Comparison of ENCODE assay signal across 1 cellular context in the genomic region with DNA sequence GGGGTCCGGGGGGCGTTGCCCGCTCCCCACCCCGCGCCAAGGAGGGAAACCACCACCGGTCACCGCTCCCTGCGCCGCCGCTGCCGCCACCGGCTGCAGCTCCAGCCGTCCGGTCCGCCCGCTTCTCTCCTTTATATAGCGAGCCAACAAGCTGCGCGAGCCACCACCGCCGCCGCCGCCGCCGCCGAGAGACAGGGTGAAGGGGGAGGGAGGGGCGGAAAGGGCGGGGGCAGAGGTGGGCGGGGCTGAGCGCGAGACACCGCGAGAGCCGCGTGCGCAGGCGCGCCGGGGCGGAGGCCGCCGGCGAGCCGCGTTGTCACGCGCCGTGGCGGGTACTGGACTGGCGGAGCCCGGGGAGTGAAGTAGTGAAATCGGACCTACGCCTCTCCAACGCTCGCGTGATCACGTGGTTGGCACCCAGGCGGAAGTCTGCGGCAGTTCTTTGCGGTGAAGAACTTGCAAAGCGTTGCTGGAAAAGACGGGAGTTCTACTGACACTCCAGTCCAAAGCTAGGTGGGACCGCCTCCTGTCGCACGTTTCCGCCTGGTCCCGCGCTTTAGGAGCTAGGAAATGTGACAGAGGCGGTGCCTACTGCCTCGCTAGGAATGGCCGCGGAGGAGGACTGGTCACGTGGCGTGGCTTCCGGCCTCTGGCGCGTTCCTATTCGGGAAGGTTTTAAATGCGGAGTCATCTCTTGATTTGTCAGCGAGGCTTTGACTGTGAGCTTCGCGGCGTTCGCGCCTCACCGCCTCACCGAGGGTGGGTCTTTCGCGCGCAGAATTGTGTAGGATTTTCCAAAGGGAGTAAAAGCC.
TF ChIP-seq lines count a peak whose summit lies in the region.

Gene GTF2A1 (minus strand): TSS at position 193 of the 812 bp plus-strand sequence. CDS start 441 bp downstream, outside the sequence.

TF ChIP-seq in HepG2, 621 proteins besides CTCF, POLR2A, EP300 and RAD21 (continued from another document and continues in another):
- peak; percentile 93 for TF ChIP-seq TFDP2 (CRISPR knock-in tag; IDR thresholded peaks at IDR 0.05)
- TF ChIP-seq U2AF1 (optimal IDR thresholded peaks at IDR 0.05; ENCODE audit: low read depth, low read length) = no peak
- TF ChIP-seq, protein P1, sequence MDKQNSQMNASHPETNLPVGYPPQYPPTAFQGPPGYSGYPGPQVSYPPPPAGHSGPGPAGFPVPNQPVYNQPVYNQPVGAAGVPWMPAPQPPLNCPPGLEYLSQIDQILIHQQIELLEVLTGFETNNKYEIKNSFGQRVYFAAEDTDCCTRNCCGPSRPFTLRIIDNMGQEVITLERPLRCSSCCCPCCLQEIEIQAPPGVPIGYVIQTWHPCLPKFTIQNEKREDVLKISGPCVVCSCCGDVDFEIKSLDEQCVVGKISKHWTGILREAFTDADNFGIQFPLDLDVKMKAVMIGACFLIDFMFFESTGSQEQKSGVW (CRISPR knock-in tag; IDR thresholded peaks at IDR 0.05; ENCODE audit: borderline replicate concordance) = no peak; the same call in 1 of the 2 replicates
- TF ChIP-seq ZNF362 (CRISPR knock-in tag; IDR thresholded peaks at IDR 0.05; ENCODE audit: borderline replicate concordance) = peak; percentile 11; the same call in 1 of the 2 replicates
- peak; percentile 87 for TF ChIP-seq ZNF772 (CRISPR knock-in tag; IDR thresholded peaks at IDR 0.05)
- TF ChIP-seq ZNF10 (CRISPR knock-in tag; IDR thresholded peaks at IDR 0.05; ENCODE audit: borderline replicate concordance, low read depth) = no peak
- TF ChIP-seq SP140L (CRISPR knock-in tag; IDR thresholded peaks at IDR 0.05; ENCODE audit: borderline replicate concordance) = no peak
- TF ChIP-seq, protein P2, sequence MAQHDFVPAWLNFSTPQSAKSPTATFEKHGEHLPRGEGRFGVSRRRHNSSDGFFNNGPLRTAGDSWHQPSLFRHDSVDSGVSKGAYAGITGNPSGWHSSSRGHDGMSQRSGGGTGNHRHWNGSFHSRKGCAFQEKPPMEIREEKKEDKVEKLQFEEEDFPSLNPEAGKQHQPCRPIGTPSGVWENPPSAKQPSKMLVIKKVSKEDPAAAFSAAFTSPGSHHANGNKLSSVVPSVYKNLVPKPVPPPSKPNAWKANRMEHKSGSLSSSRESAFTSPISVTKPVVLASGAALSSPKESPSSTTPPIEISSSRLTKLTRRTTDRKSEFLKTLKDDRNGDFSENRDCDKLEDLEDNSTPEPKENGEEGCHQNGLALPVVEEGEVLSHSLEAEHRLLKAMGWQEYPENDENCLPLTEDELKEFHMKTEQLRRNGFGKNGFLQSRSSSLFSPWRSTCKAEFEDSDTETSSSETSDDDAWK (CRISPR knock-in tag; IDR thresholded peaks at IDR 0.05) = no peak
- TF ChIP-seq THYN1 (CRISPR knock-in tag; IDR thresholded peaks at IDR 0.05; ENCODE audit: borderline replicate concordance, low read depth) = no peak
- TF ChIP-seq TARDBP (CRISPR knock-in tag; IDR thresholded peaks at IDR 0.05) = peak; percentile 69
- TF ChIP-seq ZNF468 (CRISPR knock-in tag; IDR thresholded peaks at IDR 0.05) = peak; percentile 72
- no peak for TF ChIP-seq NPAS2 (CRISPR knock-in tag; IDR thresholded peaks at IDR 0.05; ENCODE audit: borderline replicate concordance)
- TF ChIP-seq, protein P3, sequence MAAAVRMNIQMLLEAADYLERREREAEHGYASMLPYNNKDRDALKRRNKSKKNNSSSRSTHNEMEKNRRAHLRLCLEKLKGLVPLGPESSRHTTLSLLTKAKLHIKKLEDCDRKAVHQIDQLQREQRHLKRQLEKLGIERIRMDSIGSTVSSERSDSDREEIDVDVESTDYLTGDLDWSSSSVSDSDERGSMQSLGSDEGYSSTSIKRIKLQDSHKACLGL (CRISPR knock-in tag; IDR thresholded peaks at IDR 0.05) = peak; percentile 57
- TF ChIP-seq ZBTB3 (CRISPR knock-in tag; IDR thresholded peaks at IDR 0.05; ENCODE audit: borderline replicate concordance, low read depth) = no peak
- TF ChIP-seq NFYC (CRISPR knock-in tag; IDR thresholded peaks at IDR 0.05) = peak; percentile 68
- no peak for TF ChIP-seq NONO (IDR thresholded peaks at IDR 0.05)
- peak; percentile 66 for TF ChIP-seq NONO (CRISPR knock-in tag; conservative IDR thresholded peaks at IDR 0.05)
- TF ChIP-seq SKI (IDR thresholded peaks at IDR 0.05; ENCODE audit: partially characterized antibody) = peak; percentile 77
- TF ChIP-seq ZNF816 (CRISPR knock-in tag; IDR thresholded peaks at IDR 0.05; ENCODE audit: borderline replicate concordance) = peak; percentile 57; the same call in 1 of the 2 replicates
- no peak for TF ChIP-seq PHF5A (CRISPR knock-in tag; IDR thresholded peaks at IDR 0.05; ENCODE audit: low read depth, unreplicated experiment)
- TF ChIP-seq, protein P4, sequence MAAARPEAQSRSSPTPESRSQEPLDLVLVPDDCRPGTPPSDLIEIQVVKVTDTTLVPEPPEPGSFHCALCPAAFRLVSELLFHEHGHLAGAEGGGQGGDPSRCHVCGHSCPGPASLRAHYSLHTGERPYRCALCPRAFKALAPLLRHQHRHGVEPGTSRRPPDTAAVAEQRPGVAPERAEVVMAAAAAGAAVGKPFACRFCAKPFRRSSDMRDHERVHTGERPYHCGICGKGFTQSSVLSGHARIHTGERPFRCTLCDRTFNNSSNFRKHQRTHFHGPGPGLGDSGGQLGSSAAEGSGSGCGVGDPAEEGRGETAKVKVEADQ (CRISPR knock-in tag; IDR thresholded peaks at IDR 0.05; ENCODE audit: borderline replicate concordance) = peak; percentile 82; the same call in 1 of the 2 replicates
- TF ChIP-seq KLF9 (CRISPR knock-in tag; IDR thresholded peaks at IDR 0.05; ENCODE audit: low read depth) = no peak
- peak; percentile 48; the same call in 1 of the 2 replicates for TF ChIP-seq IKZF5 (CRISPR knock-in tag; IDR thresholded peaks at IDR 0.05)
- TF ChIP-seq ZNF12 (CRISPR knock-in tag; IDR thresholded peaks at IDR 0.05) = no peak; the same call in 1 of the 2 replicates
- TF ChIP-seq TBP (CRISPR knock-in tag; IDR thresholded peaks at IDR 0.05) = no peak
- TF ChIP-seq ZNF556 (CRISPR knock-in tag; IDR thresholded peaks at IDR 0.05; ENCODE audit: borderline replicate concordance) = peak; percentile 36; the same call in 1 of the 2 replicates
- TF ChIP-seq, protein P5, sequence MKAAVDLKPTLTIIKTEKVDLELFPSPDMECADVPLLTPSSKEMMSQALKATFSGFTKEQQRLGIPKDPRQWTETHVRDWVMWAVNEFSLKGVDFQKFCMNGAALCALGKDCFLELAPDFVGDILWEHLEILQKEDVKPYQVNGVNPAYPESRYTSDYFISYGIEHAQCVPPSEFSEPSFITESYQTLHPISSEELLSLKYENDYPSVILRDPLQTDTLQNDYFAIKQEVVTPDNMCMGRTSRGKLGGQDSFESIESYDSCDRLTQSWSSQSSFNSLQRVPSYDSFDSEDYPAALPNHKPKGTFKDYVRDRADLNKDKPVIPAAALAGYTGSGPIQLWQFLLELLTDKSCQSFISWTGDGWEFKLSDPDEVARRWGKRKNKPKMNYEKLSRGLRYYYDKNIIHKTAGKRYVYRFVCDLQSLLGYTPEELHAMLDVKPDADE (CRISPR knock-in tag; IDR thresholded peaks at IDR 0.05) = 0 out of 2 replicates have a peak, but pooled peaks have one; percentile 63
- TF ChIP-seq ZNF768 (CRISPR knock-in tag; IDR thresholded peaks at IDR 0.05) = 0 out of 2 replicates have a peak, but pooled peaks have one; percentile 43
- TF ChIP-seq ZNF781 (CRISPR knock-in tag; IDR thresholded peaks at IDR 0.05; ENCODE audit: borderline replicate concordance, not compliant biosample characterization) = peak; percentile 16
- TF ChIP-seq GZF1 (CRISPR knock-in tag; IDR thresholded peaks at IDR 0.05) = no peak; the same call in 1 of the 2 replicates
- TF ChIP-seq FOXO4 (CRISPR knock-in tag; conservative IDR thresholded peaks at IDR 0.05) = peak; percentile 95; the same call in 1 of the 2 replicates
- no peak for TF ChIP-seq ZNF225 (CRISPR knock-in tag; IDR thresholded peaks at IDR 0.05)
- peak; percentile 87 for TF ChIP-seq MEF2D (CRISPR knock-in tag; IDR thresholded peaks at IDR 0.05)
- TF ChIP-seq ZFAT (CRISPR knock-in tag; conservative IDR thresholded peaks at IDR 0.05) = no peak
- TF ChIP-seq ZSCAN31 (CRISPR knock-in tag; IDR thresholded peaks at IDR 0.05; ENCODE audit: low read depth) = peak; percentile 76; the same call in 1 of the 2 replicates
- TF ChIP-seq ZUFSP (CRISPR knock-in tag; IDR thresholded peaks at IDR 0.05; ENCODE audit: borderline replicate concordance) = no peak
- TF ChIP-seq RAD51 (IDR thresholded peaks at IDR 0.05; ENCODE audit: borderline replicate concordance) = peak; percentile 97
- TF ChIP-seq ZNF530 (CRISPR knock-in tag; IDR thresholded peaks at IDR 0.05; ENCODE audit: low read depth) = no peak
- no peak for TF ChIP-seq MAFG (CRISPR knock-in tag; IDR thresholded peaks at IDR 0.05)
- no peak for TF ChIP-seq ARID2 (CRISPR knock-in tag; IDR thresholded peaks at IDR 0.05; ENCODE audit: borderline replicate concordance)
- TF ChIP-seq GLI4 (CRISPR knock-in tag; IDR thresholded peaks at IDR 0.05; ENCODE audit: borderline replicate concordance) = peak; percentile 64; the same call in 1 of the 2 replicates
- TF ChIP-seq, protein P6, sequence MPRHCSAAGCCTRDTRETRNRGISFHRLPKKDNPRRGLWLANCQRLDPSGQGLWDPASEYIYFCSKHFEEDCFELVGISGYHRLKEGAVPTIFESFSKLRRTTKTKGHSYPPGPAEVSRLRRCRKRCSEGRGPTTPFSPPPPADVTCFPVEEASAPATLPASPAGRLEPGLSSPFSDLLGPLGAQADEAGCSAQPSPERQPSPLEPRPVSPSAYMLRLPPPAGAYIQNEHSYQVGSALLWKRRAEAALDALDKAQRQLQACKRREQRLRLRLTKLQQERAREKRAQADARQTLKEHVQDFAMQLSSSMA (CRISPR knock-in tag; IDR thresholded peaks at IDR 0.05) = peak; percentile 35; the same call in 1 of the 2 replicates
- TF ChIP-seq SMAD9 (CRISPR knock-in tag; IDR thresholded peaks at IDR 0.05) = peak; percentile 61; the same call in 1 of the 2 replicates
- TF ChIP-seq SMARCC2 (IDR thresholded peaks at IDR 0.05) = no peak
- TF ChIP-seq, protein P7, sequence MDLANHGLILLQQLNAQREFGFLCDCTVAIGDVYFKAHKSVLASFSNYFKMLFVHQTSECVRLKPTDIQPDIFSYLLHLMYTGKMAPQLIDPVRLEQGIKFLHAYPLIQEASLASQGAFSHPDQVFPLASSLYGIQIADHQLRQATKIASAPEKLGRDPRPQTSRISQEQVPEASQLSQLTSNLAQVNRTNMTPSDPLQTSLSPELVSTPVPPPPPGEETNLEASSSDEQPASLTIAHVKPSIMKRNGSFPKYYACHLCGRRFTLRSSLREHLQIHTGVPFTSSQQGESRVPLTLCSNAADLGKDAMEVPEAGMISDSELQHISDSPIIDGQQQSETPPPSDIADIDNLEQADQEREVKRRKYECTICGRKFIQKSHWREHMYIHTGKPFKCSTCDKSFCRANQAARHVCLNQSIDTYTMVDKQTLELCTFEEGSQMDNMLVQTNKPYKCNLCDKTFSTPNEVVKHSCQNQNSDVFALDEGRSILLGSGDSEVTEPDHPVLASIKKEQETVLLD (CRISPR knock-in tag; IDR thresholded peaks at IDR 0.05; ENCODE audit: low read depth) = peak; percentile 81; the same call in 1 of the 2 replicates
- peak; percentile 68; the same call in 1 of the 2 replicates for TF ChIP-seq TBX3 (IDR thresholded peaks at IDR 0.05; ENCODE audit: borderline replicate concordance)
- TF ChIP-seq SNRNP70 (IDR thresholded peaks at IDR 0.05; ENCODE audit: low read depth, low read length) = no peak
